24 cellular contexts compared by ENCODE assay signal in genomic region chr9:75871624-75872023, GRCh38. TPM values are rescaled to one million over a fixed set of nuclear protein-coding genes. Genes with fewer than 3 reads are reported as not detected.
DNase-seq lines count a peak whose midpoint lies in the region; ATAC-seq, FAIRE-seq and TF ChIP-seq lines count a peak whose summit lies in the region.
"Had no signal": no experiment of that assay in that cellular context is flagged by ENCODE, and none has a peak within 500 bp of the region (broad histone marks: within the 10 kb centered on the region; RNA-seq: fewer than 3 reads in every experiment).

No MANE protein-coding gene starts in this region.

- TF ChIP-seq POLR2A in HepG2 (IDR thresholded peaks at IDR 0.05; ENCODE audit: insufficient read depth in 1 of 2, low read depth in 2 of 2, low read length in 2 of 2) (no peak), right lobe of liver (IDR thresholded peaks at IDR 0.05) (no peak), K562 (conservative IDR thresholded peaks at IDR 0.05) (no peak)

- TF ChIP-seq EP300 in HepG2 (IDR thresholded peaks at IDR 0.05; ENCODE audit: low read depth in 2 of 2, low read length in 2 of 2), result no peak
- no peak for TF ChIP-seq EP300 in HepG2 (CRISPR knock-in tag; IDR thresholded peaks at IDR 0.05; ENCODE audit: borderline replicate concordance)
- no peak for TF ChIP-seq EP300 in K562 (IDR thresholded peaks at IDR 0.05; ENCODE audit: low read length)

- FAIRE-seq in HepG2 (lab: Jason Lieb, UNC) (no peak), K562 (lab: Jason Lieb, UNC) (no peak)
- FAIRE-seq: GM12878, GM12892, GM18507 had no signal

- H3K9ac ChIP-seq in HepG2 (ENCODE audit: insufficient read depth, low read depth, low read length) (no peak overlapping the region), K562 (ENCODE audit: insufficient read depth in 1 of 2, low read depth in 2 of 2, low read length in 2 of 2) (no peak overlapping the region)
- H3K9ac ChIP-seq: BLaER1 had no signal

- TF ChIP-seq RAD21 in HepG2 (CRISPR knock-in tag; IDR thresholded peaks at IDR 0.05), result no peak
- no peak for TF ChIP-seq RAD21 in K562 (CRISPR knock-in tag; conservative IDR thresholded peaks at IDR 0.05 in 1 of 2, IDR thresholded peaks at IDR 0.05 in 1 of 2)

- no TSS peak for BruUV-seq in HepG2 (replicated peaks; lab: Mats Ljungman, UMichigan)
- BruUV-seq in K562 (replicated peaks; lab: Mats Ljungman, UMichigan), result no TSS peak

- H3K9me3 ChIP-seq in HepG2 (ENCODE audit: low read length) (no peaks in the 10 kb centered on the region), right lobe of liver (no peaks in the 10 kb centered on the region), K562 (replicated peaks; ENCODE audit: control insufficient read depth, insufficient read depth, low read depth, low read length) (no peaks in the 10 kb centered on the region), tibial artery (no peaks in the 10 kb centered on the region)
- H3K9me3 ChIP-seq: BE2C, BLaER1 had no signal

- no peak for TF ChIP-seq CTCF in HepG2 (CRISPR knock-in tag; IDR thresholded peaks at IDR 0.05)
- TF ChIP-seq CTCF in right lobe of liver (IDR thresholded peaks at IDR 0.05), result no peak
- TF ChIP-seq CTCF in K562 (IDR thresholded peaks at IDR 0.05 in 2 of 3, conservative IDR thresholded peaks at IDR 0.05 in 1 of 3; ENCODE audit: insufficient read depth in 2 of 3, low read depth in 1 of 3, low read length in 3 of 3), result no peak
- no peak for TF ChIP-seq CTCF in tibial artery (IDR thresholded peaks at IDR 0.05)

- H3K27me3 ChIP-seq in HepG2 (ENCODE audit: control insufficient read depth in 1 of 2, insufficient read depth in 2 of 2, low read length in 2 of 2), result no peaks in the 10 kb centered on the region
- no peaks in the 10 kb centered on the region for H3K27me3 ChIP-seq in right lobe of liver
- no peaks in the 10 kb centered on the region for H3K27me3 ChIP-seq in K562 (ENCODE audit: control insufficient read depth in 2 of 2, insufficient read depth in 2 of 2, low read length in 2 of 2)
- H3K27me3 ChIP-seq in tibial artery, result no peaks in the 10 kb centered on the region
- H3K27me3 ChIP-seq: BE2C, BLaER1 had no signal

- CTCF ChIA-PET in HepG2 (lab: Yijun Ruan, JAX; ENCODE audit: low intra/inter-chr PET ratio, low total read pairs), result no interaction called here
- CTCF ChIA-PET in K562 (lab: Yijun Ruan, JAX; ENCODE audit: low intra/inter-chr PET ratio), result no interaction called here

- in situ Hi-C loops in HepG2 (cut with HindIII; ENCODE audit: extremely low pct_ligation_motif_present, low pct_unique_long_range_greater_than_20kb), result no loop called here
- in situ Hi-C loops in K562 (cut with MboI), result no loop called here

- H3K79me2 ChIP-seq in HepG2 (ENCODE audit: insufficient read depth, low read length), result no peaks in the 10 kb centered on the region
- no peaks in the 10 kb centered on the region for H3K79me2 ChIP-seq in K562 (ENCODE audit: control insufficient read depth, insufficient read depth, low read length)

- no peak overlapping the region for H3K4me2 ChIP-seq in HepG2 (ENCODE audit: low read depth, low read length)
- no peak overlapping the region for H3K4me2 ChIP-seq in K562 (ENCODE audit: insufficient read depth, low read length)
- H3K4me2 ChIP-seq: BLaER1 had no signal

- POLR2A ChIA-PET in HepG2 (lab: Yijun Ruan, JAX) (no interaction called here), K562 (lab: Yijun Ruan, JAX) (no interaction called here)

- H3K36me3 ChIP-seq in HepG2 (replicated peaks in 1 of 2; ENCODE audit: control insufficient read depth in 1 of 2, insufficient read depth in 2 of 2, low read length in 2 of 2), result no peaks in the 10 kb centered on the region
- no peaks in the 10 kb centered on the region for H3K36me3 ChIP-seq in right lobe of liver
- H3K36me3 ChIP-seq in K562 (ENCODE audit: control insufficient read depth, insufficient read depth, low read length), result no peaks in the 10 kb centered on the region
- no peaks in the 10 kb centered on the region for H3K36me3 ChIP-seq in tibial artery
- H3K36me3 ChIP-seq: BE2C, BLaER1 had no signal

- no peaks in the 10 kb centered on the region for H3K4me1 ChIP-seq in HepG2 (ENCODE audit: insufficient read depth, low read length)
- no peaks in the 10 kb centered on the region for H3K4me1 ChIP-seq in right lobe of liver
- H3K4me1 ChIP-seq in K562 (replicated peaks in 1 of 2; ENCODE audit: control insufficient read depth in 2 of 2, insufficient read depth in 2 of 2, low read length in 2 of 2), result no peaks in the 10 kb centered on the region
- no peaks in the 10 kb centered on the region for H3K4me1 ChIP-seq in tibial artery
- H3K4me1 ChIP-seq: BE2C had no signal

- ATAC-seq in HepG2 (no peak), right lobe of liver (no peak), K562 (no peak)
- ATAC-seq: GM12878 had no signal

- H3K4me3 ChIP-seq in HepG2 (replicated peaks in 1 of 3; ENCODE audit: insufficient read depth in 1 of 3, low read depth in 2 of 3, low read length in 3 of 3), result no peak overlapping the region
- H3K4me3 ChIP-seq in right lobe of liver, result no peak overlapping the region
- H3K4me3 ChIP-seq in K562, result no peak overlapping the region
- no peak overlapping the region for H3K4me3 ChIP-seq in tibial artery
- H3K4me3 ChIP-seq: BLaER1, GM12878 had no signal

- intact Hi-C loops in HepG2 (cut with micrococcal nuclease; ENCODE audit: unreplicated experiment), result no loop called here
- intact Hi-C loops in right lobe of liver (cut with DNase I), result no loop called here
- intact Hi-C loops in K562 (cut with micrococcal nuclease), result no loop called here
- intact Hi-C loops in tibial artery (cut with DNase I; ENCODE audit: low total_unique reads), result no loop called here

- WGBS in HepG2 (ENCODE audit: low lambda C conversion rate), result 13% methylated on average over 5 of the region's 5 CpGs
- WGBS in right lobe of liver (ENCODE audit: insufficient coverage, low coverage, low lambda C conversion rate, missing lambda C conversion rate), result 74% methylated on average over 5 of the region's 5 CpGs
- WGBS in K562 (ENCODE audit: insufficient coverage, low coverage, missing lambda C conversion rate), result 0% methylated on average over 5 of the region's 5 CpGs

- H2AFZ ChIP-seq in HepG2 (ENCODE audit: low read length), result no peak overlapping the region
- H2AFZ ChIP-seq in K562 (ENCODE audit: low read depth, low read length), result no peak overlapping the region

- no peak for DNase-seq in HepG2 (ENCODE audit: low spot score)
- DNase-seq in right lobe of liver, result no peak
- no peak for DNase-seq in K562 (ENCODE audit: extremely low read depth in 1 of 4, low spot score in 3 of 4)
- no peak for DNase-seq in stimulated activated CD4-positive, alpha-beta T cell treated with anti-CD3 and anti-CD28 coated beads, Interleukin-4, amount 100 ng/mL, for 1 hour
- no peak for DNase-seq in tibial artery
- DNase-seq: ACHN; BE2C; C1 segment of cervical spinal cord; CD4-positive, alpha-beta memory T cell; CD4-positive, CD25-positive, alpha-beta regulatory T cell; CD8-positive, alpha-beta memory T cell; COR-L47; DMS 273 treated with DMSO at 0.1 percent for 48 hours; DMS153; DMS53; DMS79; DND-41; EL; GDM1 had no signal

- H3K27ac ChIP-seq in HepG2 (ENCODE audit: extremely low read length, insufficient read depth, low read length) (no peak overlapping the region), right lobe of liver (no peak overlapping the region), K562 (ENCODE audit: extremely low read depth, low read depth, low read length) (no peak overlapping the region), tibial artery (no peak overlapping the region)
- H3K27ac ChIP-seq: 22Rv1, BLaER1 had no signal

- H4K20me1 ChIP-seq in HepG2 (ENCODE audit: insufficient read depth, low read length), result no peaks in the 10 kb centered on the region
- H4K20me1 ChIP-seq in K562 (replicated peaks; ENCODE audit: control insufficient read depth, insufficient read depth, low read length), result no peaks in the 10 kb centered on the region
- H4K20me1 ChIP-seq: BLaER1 had no signal

- H3K9me1 ChIP-seq in K562 (ENCODE audit: control insufficient read depth, insufficient read depth, low read length), result no peaks in the 10 kb centered on the region

RNA-seq across cellular contexts. Expression of gene PCSK5, which starts 18.8 kb away (rescaled TPM):
- 0.11 and 0.55 TPM in 2 replicates for total RNA-seq in HepG2 (2016; rRNA removed; fragmentation: Illumina TruSeq; extraction: Trizol)
- total RNA-seq in HepG2 (2016; cell fraction: cytosol; rRNA removed; fragmentation: Illumina TruSeq; extraction: Trizol; ENCODE audit: low read depth), result 0.20 and 0.35 TPM in 2 replicates
- 0.15 and 0.39 TPM in 2 replicates for total RNA-seq in HepG2 (2016; cell fraction: insoluble cytoplasmic fraction; rRNA removed; fragmentation: Illumina TruSeq; extraction: Trizol)
- 0.14 and 0.19 TPM in 2 replicates for total RNA-seq in HepG2 (2016; cell fraction: membrane; rRNA removed; fragmentation: Illumina TruSeq; extraction: Trizol)
- total RNA-seq in HepG2 (2016; cell fraction: nucleus; rRNA removed; fragmentation: Illumina TruSeq; extraction: Trizol), result 0.81 and 1.3 TPM in 2 replicates
- 0.39 and 0.66 TPM in 2 replicates for polyA plus RNA-seq in HepG2 (2011; rRNA removed)
- 0.42 and 0.55 TPM in 2 replicates for polyA plus RNA-seq in HepG2 (2011; cell fraction: cytosol; rRNA removed)
- polyA plus RNA-seq in HepG2 (2011; cell fraction: nucleus; rRNA removed), result 0.48 and 0.82 TPM in 2 replicates
- polyA plus RNA-seq in HepG2 (2012), result 0.13 and 0.63 TPM in 2 replicates
- 0.02 TPM in 1 of 2 replicates, not detected in the other for polyA plus RNA-seq in HepG2 (2016; cell fraction: cytosol; fragmentation: Illumina TruSeq; extraction: Trizol; ENCODE audit: low read depth)
- 0.15 and 0.16 TPM in 2 replicates for polyA plus RNA-seq in HepG2 (2016; cell fraction: insoluble cytoplasmic fraction; fragmentation: Illumina TruSeq; extraction: Trizol; ENCODE audit: low read depth)
- polyA plus RNA-seq in HepG2 (2016; cell fraction: membrane; fragmentation: Illumina TruSeq; extraction: Trizol; ENCODE audit: low read depth), result 0.05 and 0.18 TPM in 2 replicates
- 0.66 and 0.85 TPM in 2 replicates for polyA plus RNA-seq in HepG2 (2016; cell fraction: nucleus; fragmentation: Illumina TruSeq; extraction: Trizol; ENCODE audit: insufficient read depth, low read depth)
- 2.1 TPM in 1 of 2 replicates, not detected in the other for polyA minus RNA-seq in HepG2 (2011; rRNA and poly(A)+ RNA removed; ENCODE audit: low replicate concordance)
- polyA minus RNA-seq in HepG2 (2011; cell fraction: cytosol; rRNA and poly(A)+ RNA removed), result 0.30 and 0.88 TPM in 2 replicates
- polyA minus RNA-seq in HepG2 (2011; cell fraction: nucleus; rRNA and poly(A)+ RNA removed), result 1.9 and 3.5 TPM in 2 replicates
- total RNA-seq in right lobe of liver, result 1 to 10 TPM; 1.4 to 5.8 (median 3.5) TPM
- total RNA-seq in K562 (2011; cell fraction: chromatin; rRNA removed; ENCODE audit: low replicate concordance), result not detected in 2 replicates
- total RNA-seq in K562 (2011; cell fraction: nucleolus; rRNA removed), result not detected in 2 replicates
- not detected in 2 replicates for total RNA-seq in K562 (2011; cell fraction: nucleoplasm; rRNA removed)
- total RNA-seq in K562 (2014; rRNA removed), result not detected in 2 replicates
- total RNA-seq in K562 (2014; rRNA removed; fragmentation: Illumina TruSeq; extraction: Trizol), result not detected in 2 replicates
- total RNA-seq in K562 (2015; rRNA removed; fragmentation: Illumina TruSeq; extraction: Trizol), result not detected in 2 replicates
- 0.09 TPM in 1 of 2 replicates, not detected in the other for total RNA-seq in K562 (2021)
- polyA plus RNA-seq in K562 (2011; rRNA removed), result not detected in 2 replicates
- polyA plus RNA-seq in K562 (2011; cell fraction: cytosol; rRNA removed), result not detected in 2 replicates
- polyA plus RNA-seq in K562 (2011; cell fraction: nucleus; rRNA removed), result not detected in 2 replicates
- 0.01 TPM in 1 of 2 replicates, not detected in the other for polyA plus RNA-seq in K562 (2012)
- not detected in 2 replicates for polyA plus RNA-seq in K562 (2014; fragmentation: Illumina TruSeq; extraction: Trizol)
- polyA plus RNA-seq in K562 (2014; fragmentation: Nextera tagmentation; extraction: Ambion mirVana), result not detected
- polyA plus RNA-seq in K562 (2014; rRNA removed), result not detected in 2 replicates
- polyA minus RNA-seq in K562 (2011; rRNA and poly(A)+ RNA removed), result 0.03 TPM in 1 of 2 replicates, not detected in the other
- polyA minus RNA-seq in K562 (2011; cell fraction: cytosol; rRNA and poly(A)+ RNA removed), result not detected in 2 replicates
- polyA minus RNA-seq in K562 (2011; cell fraction: nucleus; rRNA and poly(A)+ RNA removed), result not detected in 2 replicates

Comparison
In these comparisons a context has a peak if more than half of its experiments do, and no peak if none do; other contexts are left out.
1. Of the 241 proteins assayed by ChIP-seq in both HepG2 and K562: peak only in HepG2: MAFK; only in K562: none; in both: MAFF; in neither: 239.